Comparison of ENCODE assay signal across 13 cellular contexts in genomic region chr9:123354806-123355508, GRCh38. TPM values are rescaled to one million over a fixed set of nuclear protein-coding genes. Genes with fewer than 3 reads are reported as not detected.
DNase-seq lines count a peak whose midpoint lies in the region; ATAC-seq and TF ChIP-seq lines count a peak whose summit lies in the region.
"Had no signal": no experiment of that assay in that cellular context is flagged by ENCODE, and none has a peak within 500 bp of the region (broad histone marks: within the 10 kb centered on the region; RNA-seq: fewer than 3 reads in every experiment).

No MANE protein-coding gene starts in this region.

- no peak overlapping the region for H2BK12ac ChIP-seq in H9 (ENCODE audit: insufficient read length, low read depth, low read length)

- H4K5ac ChIP-seq in H9 (ENCODE audit: insufficient read length, low read depth, low read length), result no peak overlapping the region

- no peak overlapping the region for H2BK120ac ChIP-seq in H9 (ENCODE audit: low read depth, low read length, poor library complexity, severe bottlenecking)

- no peaks in the 10 kb centered on the region; the same call in 1 of the 2 replicates for H3K27me3 ChIP-seq in H9 (ENCODE audit: insufficient read depth, low read length)
- H3K27me3 ChIP-seq: body of pancreas had no signal

- peaks cover 8% of the 10 kb centered on the region for H3K23me2 ChIP-seq in H9 (ENCODE audit: insufficient read length, low read depth, low read length, poor library complexity, severe bottlenecking)

- no peak for ATAC-seq in GM21390 (IDR thresholded peaks at IDR 0.05; ENCODE audit: unreplicated experiment)

- no peak overlapping the region for H2AFZ ChIP-seq in H9 (ENCODE audit: low read length)
- H2AFZ ChIP-seq: PC-9 had no signal

- no peak overlapping the region for H3K14ac ChIP-seq in H9 (ENCODE audit: insufficient read depth, low read length)

- H3T11ph ChIP-seq in H9 (ENCODE audit: low read length), result no peak overlapping the region

- H2AK5ac ChIP-seq in H9 (ENCODE audit: insufficient read length, low read length), result no peak overlapping the region

- H3K18ac ChIP-seq in H9 (ENCODE audit: insufficient read length, low read depth, low read length), result no peak overlapping the region

- H4K91ac ChIP-seq in H9 (ENCODE audit: insufficient read length, low read depth, low read length), result no peak overlapping the region

- H3K4me3 Mint-ChIP-seq in H9 (peak overlapping the region; percentile 33 to 69), mesothelial cell of epicardium (peak overlapping the region; percentile 27)
- H3K4me3 Mint-ChIP-seq: activated B cell treated with CpG ODN at 0.5 μM for 24 hours had no signal

- peaks cover 9% of the 10 kb centered on the region; the same call in 1 of the 2 replicates for H3K4me1 ChIP-seq in H9 (ENCODE audit: insufficient read depth, low read length)

- no peak overlapping the region for H3K27ac Mint-ChIP-seq in H9
- no peak overlapping the region for H3K27ac Mint-ChIP-seq in mesothelial cell of epicardium
- H3K27ac Mint-ChIP-seq: activated B cell treated with CpG ODN at 0.5 μM for 24 hours had no signal

- no peak overlapping the region for H3K27ac ChIP-seq in H9 (ENCODE audit: insufficient read length, low read depth, low read length)
- H3K27ac ChIP-seq: body of pancreas, PC-9 had no signal

- H3K9me3 Mint-ChIP-seq in H9 (no peaks in the 10 kb centered on the region; a peak in 2 of 5 replicates), mesothelial cell of epicardium (no peaks in the 10 kb centered on the region)
- H3K9me3 Mint-ChIP-seq: activated B cell treated with CpG ODN at 0.5 μM for 24 hours had no signal

- DNase-seq in COLO668 (lab: John Stamatoyannopoulos, UW; ENCODE audit: unreplicated experiment) (peak; percentile 13), H9 (no peak), ecto neural progenitor cell (ENCODE audit: low spot score) (peak; percentile 65), mesothelial cell of epicardium (ENCODE audit: low spot score in 2 of 2, unreplicated experiment in 2 of 2) (no peak), epidermal melanocyte (ENCODE audit: insufficient read length, low spot score) (no peak), dedifferentiated amniotic fluid mesenchymal stem cell (ENCODE audit: extremely low spot score) (no peak), HUDEP-2 (lab: John Stamatoyannopoulos, UW; ENCODE audit: unreplicated experiment in 76 of 76) (no peak)
- DNase-seq: activated gamma-delta T cell had no signal

- peaks cover 49 to 54% of the 10 kb centered on the region in 2 experiments for H3K4me1 Mint-ChIP-seq in H9
- H3K4me1 Mint-ChIP-seq in mesothelial cell of epicardium, result peaks cover 48% of the 10 kb centered on the region

- H2BK20ac ChIP-seq in H9 (ENCODE audit: low read depth, low read length, poor library complexity, severe bottlenecking), result no peak overlapping the region

- H3K79me1 ChIP-seq in H9 (ENCODE audit: insufficient read depth, low read depth, low read length, poor library complexity, severe bottlenecking), result no peaks in the 10 kb centered on the region

- H3K4ac ChIP-seq in H9 (ENCODE audit: low read depth, low read length), result no peak overlapping the region

- no peaks in the 10 kb centered on the region for H3K9me3 ChIP-seq in H9 (ENCODE audit: control insufficient read depth, low read depth, low read length)
- H3K9me3 ChIP-seq: body of pancreas had no signal

- WGBS in H9 (ENCODE audit: extremely low coverage, insufficient read length, low lambda C conversion rate), result no CpG with 5 or more reads among the region's 9 CpGs

- TF ChIP-seq CTCF in H9 (conservative IDR thresholded peaks at IDR 0.05) (no peak), mesothelial cell of epicardium (IDR thresholded peaks at IDR 0.05; ENCODE audit: unreplicated experiment) (no peak)

- H2BK5ac ChIP-seq in H9 (ENCODE audit: insufficient read length, low read length), result no peak overlapping the region

- H3K79me2 ChIP-seq in H9 (ENCODE audit: insufficient read depth, low read length), result no peaks in the 10 kb centered on the region

- H3K56ac ChIP-seq in H9 (ENCODE audit: insufficient read length, low read depth, low read length), result no peak overlapping the region

- H3K4me2 ChIP-seq in H9 (ENCODE audit: insufficient read depth, insufficient read length, low read length), result peak overlapping the region; percentile 38
- H3K4me2 ChIP-seq: PC-9 had no signal

- no peak overlapping the region for H3K23ac ChIP-seq in H9 (ENCODE audit: insufficient read length, low read depth, low read length)

- H3K27me3 Mint-ChIP-seq in H9 (ENCODE audit: low read depth), result peaks cover 25% of the 10 kb centered on the region
- peaks cover 24% of the 10 kb centered on the region for H3K27me3 Mint-ChIP-seq in mesothelial cell of epicardium (ENCODE audit: low read depth)
- H3K27me3 Mint-ChIP-seq: activated B cell treated with CpG ODN at 0.5 μM for 24 hours had no signal

- no peak overlapping the region for H2BK15ac ChIP-seq in H9 (ENCODE audit: low read depth, low read length)

- H3K36me3 Mint-ChIP-seq in H9 (ENCODE audit: insufficient read depth in 1 of 3, low read depth in 3 of 3) (no peaks in the 10 kb centered on the region), mesothelial cell of epicardium (no peaks in the 10 kb centered on the region)

- H3K9ac ChIP-seq in H9 (ENCODE audit: extremely low read depth, insufficient read length, low read length), result no peak overlapping the region

- no peaks in the 10 kb centered on the region for H4K20me1 ChIP-seq in H9 (ENCODE audit: control insufficient read depth, insufficient read depth, insufficient read length)

- no peak overlapping the region for H4K8ac ChIP-seq in H9 (replicated peaks; ENCODE audit: insufficient read length, low read depth, low read length)

RNA-seq across cellular contexts. Expression of gene CRB2, which starts 1.0 kb away (rescaled TPM):
- total RNA-seq in H9 (2021), result 2.9 and 3.6 TPM in 2 replicates
- total RNA-seq in mesothelial cell of epicardium, result 35.1 to 43.0 TPM (median 41.0 TPM) in 3 replicates
- total RNA-seq: NCI-H460, PC-9 had no signal

Comparison
In these comparisons a context has a peak if more than half of its experiments do, and no peak if none do; other contexts are left out.
1. DNase-seq: peak in COLO668 (single experiment) and ecto neural progenitor cell (single experiment); none in H9 (single experiment), mesothelial cell of epicardium (0 of 2), epidermal melanocyte (single experiment), dedifferentiated amniotic fluid mesenchymal stem cell (single experiment) and HUDEP-2 (0 of 76).